Comparison of ENCODE assay signal across 1 cellular context in genomic region chr6:113858067-113858604, GRCh38.
TF ChIP-seq lines count a peak whose summit lies in the region.

No MANE protein-coding gene starts in this region.

TF ChIP-seq in HEK293, 187 proteins besides CTCF, POLR2A, EP300 and RAD21 (continued from another document):
- no peak for TF ChIP-seq ZNF639 (tag by site-specific recombination; IDR thresholded peaks at IDR 0.05)
- TF ChIP-seq ZNF398 (tag by site-specific recombination; IDR thresholded peaks at IDR 0.05) = peak; percentile 85
- peak; percentile 81 for TF ChIP-seq ZNF18 (tag by site-specific recombination; IDR thresholded peaks at IDR 0.05)
- TF ChIP-seq GFI1B (tag by site-specific recombination; IDR thresholded peaks at IDR 0.05) = peak; percentile 8; the same call in 1 of the 2 replicates
- no peak for TF ChIP-seq ZNF555 (tag by site-specific recombination; conservative IDR thresholded peaks at IDR 0.05)
- peak; percentile 96 for TF ChIP-seq ZNF335 (tag by site-specific recombination; conservative IDR thresholded peaks at IDR 0.05)
- TF ChIP-seq ZBTB10 (tag by site-specific recombination; IDR thresholded peaks at IDR 0.05) = peak; percentile 60
